12 cellular contexts compared by ENCODE assay signal in genomic region chr11:34354782-34355181, GRCh38. TPM values are rescaled to one million over a fixed set of nuclear protein-coding genes. Genes with fewer than 3 reads are reported as not detected.
DNase-seq lines count a peak whose midpoint lies in the region; ATAC-seq and TF ChIP-seq lines count a peak whose summit lies in the region.
"Had no signal": no experiment of that assay in that cellular context is flagged by ENCODE, and none has a peak within 500 bp of the region (broad histone marks: within the 10 kb centered on the region; RNA-seq: fewer than 3 reads in every experiment).

No MANE protein-coding gene starts in this region.

- peaks cover 33% of the 10 kb centered on the region for H3K27me3 Mint-ChIP-seq in T-helper 1 cell treated with Interleukin-12 subunit alpha and Interleukin-12 subunit beta and Interleukin-4 antibody, amounts not matched to agents 30 μg/mL and 1 μg/mL, for 36 hours (ENCODE audit: low read depth)
- peaks cover 51% of the 10 kb centered on the region for H3K27me3 Mint-ChIP-seq in activated naive CD8-positive, alpha-beta T cell treated with anti-CD3 and anti-CD28 coated beads, Interleukin-2, amount 50 U/mL, for 24 hours
- H3K27me3 Mint-ChIP-seq in natural killer cell treated with Interleukin-12 subunit alpha and Interleukin-12 subunit beta and Interleukin-15 and Interleukin-18, amount 100 ng/mL, for 72 hours, result peaks cover 21 to 49% of the 10 kb centered on the region in 2 donors

- H3K36me3 ChIP-seq in GM23248 (ENCODE audit: low read depth) (no peaks in the 10 kb centered on the region), spleen (no peaks in the 10 kb centered on the region)

- no peak for TF ChIP-seq POLR2A in spleen (IDR thresholded peaks at IDR 0.05)

- H3K4me1 ChIP-seq in GM23248 (ENCODE audit: insufficient read depth) (peaks cover 35% of the 10 kb centered on the region), spleen (peaks cover 14 to 47% (median 35%) of the 10 kb centered on the region in 6 donors)

- no peak for ATAC-seq in activated naive CD8-positive, alpha-beta T cell treated with anti-CD3 and anti-CD28 coated beads, Interleukin-2, amount 50 U/mL, for 24 hours
- no peak for ATAC-seq in natural killer cell treated with Interleukin-12 subunit alpha and Interleukin-12 subunit beta and Interleukin-15 and Interleukin-18, amount 100 ng/mL, for 72 hours
- no peak for ATAC-seq in GM21529 (IDR thresholded peaks at IDR 0.05; ENCODE audit: unreplicated experiment)
- ATAC-seq: Right ventricle myocardium inferior had no signal

- peak overlapping the region; percentile 64 for H3K4me3 Mint-ChIP-seq in T-helper 1 cell treated with Interleukin-12 subunit alpha and Interleukin-12 subunit beta and Interleukin-4 antibody, amounts not matched to agents 30 μg/mL and 1 μg/mL, for 36 hours
- H3K4me3 Mint-ChIP-seq in activated naive CD8-positive, alpha-beta T cell treated with anti-CD3 and anti-CD28 coated beads, Interleukin-2, amount 50 U/mL, for 24 hours, result peak overlapping the region; percentile 51
- H3K4me3 Mint-ChIP-seq in natural killer cell treated with Interleukin-12 subunit alpha and Interleukin-12 subunit beta and Interleukin-15 and Interleukin-18, amount 100 ng/mL, for 72 hours, result peak overlapping the region; percentile 82

- in situ Hi-C loops in GM23248 (cut with MboI), result loop anchor here (5.0 kb wide), 1 partner anchor 177 kb away; no protein-coding TSS in a partner anchor

- H3K36me3 Mint-ChIP-seq in T-helper 1 cell treated with Interleukin-12 subunit alpha and Interleukin-12 subunit beta and Interleukin-4 antibody, amounts not matched to agents 30 μg/mL and 1 μg/mL, for 36 hours (ENCODE audit: low read depth), result peaks cover 7% of the 10 kb centered on the region
- H3K36me3 Mint-ChIP-seq in activated naive CD8-positive, alpha-beta T cell treated with anti-CD3 and anti-CD28 coated beads, Interleukin-2, amount 50 U/mL, for 24 hours (ENCODE audit: low read depth), result peaks cover 5% of the 10 kb centered on the region
- H3K36me3 Mint-ChIP-seq in natural killer cell treated with Interleukin-12 subunit alpha and Interleukin-12 subunit beta and Interleukin-15 and Interleukin-18, amount 100 ng/mL, for 72 hours, result peaks cover 7% of the 10 kb centered on the region
- H3K36me3 Mint-ChIP-seq: immature natural killer cell had no signal

- H3K27ac Mint-ChIP-seq in T-helper 1 cell treated with Interleukin-12 subunit alpha and Interleukin-12 subunit beta and Interleukin-4 antibody, amounts not matched to agents 30 μg/mL and 1 μg/mL, for 36 hours, result no peak overlapping the region
- no peak overlapping the region for H3K27ac Mint-ChIP-seq in activated naive CD8-positive, alpha-beta T cell treated with anti-CD3 and anti-CD28 coated beads, Interleukin-2, amount 50 U/mL, for 24 hours
- peak overlapping the region in 1 of 2 donors; percentile 12 for H3K27ac Mint-ChIP-seq in natural killer cell treated with Interleukin-12 subunit alpha and Interleukin-12 subunit beta and Interleukin-15 and Interleukin-18, amount 100 ng/mL, for 72 hours
- H3K27ac Mint-ChIP-seq: immature natural killer cell had no signal

- H3K9me3 Mint-ChIP-seq in T-helper 1 cell treated with Interleukin-12 subunit alpha and Interleukin-12 subunit beta and Interleukin-4 antibody, amounts not matched to agents 30 μg/mL and 1 μg/mL, for 36 hours, result no peaks in the 10 kb centered on the region
- no peaks in the 10 kb centered on the region for H3K9me3 Mint-ChIP-seq in activated naive CD8-positive, alpha-beta T cell treated with anti-CD3 and anti-CD28 coated beads, Interleukin-2, amount 50 U/mL, for 24 hours
- no peaks in the 10 kb centered on the region for H3K9me3 Mint-ChIP-seq in natural killer cell treated with Interleukin-12 subunit alpha and Interleukin-12 subunit beta and Interleukin-15 and Interleukin-18, amount 100 ng/mL, for 72 hours
- H3K9me3 Mint-ChIP-seq: immature natural killer cell had no signal

- no peak overlapping the region for H3K9ac ChIP-seq in GM23248

- no peak overlapping the region for H2AFZ ChIP-seq in GM23248

- peaks cover 30% of the 10 kb centered on the region for H3K4me1 Mint-ChIP-seq in T-helper 1 cell treated with Interleukin-12 subunit alpha and Interleukin-12 subunit beta and Interleukin-4 antibody, amounts not matched to agents 30 μg/mL and 1 μg/mL, for 36 hours (ENCODE audit: low read depth)
- peaks cover 28% of the 10 kb centered on the region for H3K4me1 Mint-ChIP-seq in activated naive CD8-positive, alpha-beta T cell treated with anti-CD3 and anti-CD28 coated beads, Interleukin-2, amount 50 U/mL, for 24 hours
- peaks cover 30 to 40% of the 10 kb centered on the region in 2 donors for H3K4me1 Mint-ChIP-seq in natural killer cell treated with Interleukin-12 subunit alpha and Interleukin-12 subunit beta and Interleukin-15 and Interleukin-18, amount 100 ng/mL, for 72 hours (ENCODE audit: low read depth in 2 of 2)

- intact Hi-C loops in spleen (cut with DNase I; ENCODE audit: low total_unique reads), result no loop called here

- H3K9me3 ChIP-seq in GM23248 (ENCODE audit: low read depth) (no peaks in the 10 kb centered on the region), spleen (no peaks in the 10 kb centered on the region)

- peaks cover 7% of the 10 kb centered on the region; the same call in 1 of the 2 replicates for H3F3A ChIP-seq in GM23248 (ENCODE audit: insufficient read depth)

- H3K79me2 ChIP-seq in GM23248 (ENCODE audit: insufficient read depth), result peaks cover 70% of the 10 kb centered on the region

- peak overlapping the region; percentile 87 for H3K4me3 ChIP-seq in GM23248
- H3K4me3 ChIP-seq in spleen, result no peak overlapping the region

- H3K4me2 ChIP-seq in GM23248 (ENCODE audit: unreplicated experiment), result peak overlapping the region; percentile 82

- DNase-seq in T-helper 1 cell, result no peak
- peak; percentile 50 for DNase-seq in GM23248
- no peak for DNase-seq in activated naive CD8-positive, alpha-beta T cell treated with anti-CD3 and anti-CD28 coated beads, Interleukin-2, amount 50 U/mL, for 24 hours
- DNase-seq in natural killer cell treated with Interleukin-12 subunit alpha and Interleukin-12 subunit beta and Interleukin-15 and Interleukin-18, amount 100 ng/mL, for 72 hours (ENCODE audit: low spot score), result no peak
- DNase-seq in spleen, result no peak
- DNase-seq in anterior cingulate cortex (lab: John Stamatoyannopoulos, UW), result no peak
- DNase-seq: immature natural killer cell had no signal

- H4K20me1 ChIP-seq in GM23248 (ENCODE audit: insufficient read depth), result no peaks in the 10 kb centered on the region

- no peaks in the 10 kb centered on the region for H3K9me2 ChIP-seq in GM23248 (ENCODE audit: insufficient read depth)

- no peaks in the 10 kb centered on the region for H3K27me3 ChIP-seq in GM23248 (replicated peaks; ENCODE audit: insufficient read depth)
- H3K27me3 ChIP-seq in spleen (replicated peaks in 1 of 7), result peaks cover 0 to 52% (median 23%) of the 10 kb centered on the region in 7 donors

- TF ChIP-seq CTCF in spleen (IDR thresholded peaks at IDR 0.05 in 8 of 11, conservative IDR thresholded peaks at IDR 0.05 in 3 of 11), result no peak

- H3K27ac ChIP-seq in GM23248, result no peak overlapping the region
- H3K27ac ChIP-seq in spleen, result no peak overlapping the region
- H3K27ac ChIP-seq: skin epidermis, VCaP had no signal

RNA-seq across cellular contexts. Expression of gene ABTB2, which starts 3.0 kb away (rescaled TPM):
- total RNA-seq in GM23248 (2014; rRNA removed; shearing (Covaris generic)), result 9.9 and 12.4 TPM in 2 replicates
- 8.4 and 8.7 TPM in 2 replicates for polyA plus RNA-seq in GM23248 (2016; fragmentation: Nextera tagmentation; extraction: Ambion mirVana)
- total RNA-seq in natural killer cell treated with Interleukin-12 subunit alpha and Interleukin-12 subunit beta and Interleukin-15 and Interleukin-18, amount 100 ng/mL, for 72 hours, result 10 to 100 TPM; 12.2 to 30.3 TPM
- 1 to 10 TPM; 1.5 to 2.9 (median 2.0) TPM for total RNA-seq in spleen
- under 1 TPM; 0.41 to 0.67 (median 0.58) TPM for polyA plus RNA-seq in spleen
